ENCODE assay signal across 9 cellular contexts in genomic region chr1:23483327-23484252, GRCh38. TPM values are rescaled to one million over a fixed set of nuclear protein-coding genes. Genes with fewer than 3 reads are reported as not detected.
A peak's percentile ranks its signal among the peaks of the same experiment; 100 is the strongest.
DNase-seq lines count a peak whose midpoint lies in the region; ATAC-seq, FAIRE-seq and TF ChIP-seq lines count a peak whose summit lies in the region.
"Had no signal": no experiment of that assay in that cellular context is flagged by ENCODE, and none has a peak within 500 bp of the region (broad histone marks: within the 10 kb centered on the region; RNA-seq: fewer than 3 reads in every experiment).

ASAP3 (minus strand) TSS chr1:23484179; CDS start chr1:23484133, 46 bp downstream.

- H3K27ac ChIP-seq in gastrocnemius medialis: peak within 1 kb of the TSS; percentile 88 to 97 (median 93)

- H3K4me1 ChIP-seq in iPS-15b (ENCODE audit: control insufficient read depth, insufficient read depth, low read length): peaks cover 3% of the 10 kb centered on the region
- H3K4me1 ChIP-seq in gastrocnemius medialis: peaks cover 42 to 45% of the 10 kb centered on the region in 2 donors

- in situ Hi-C loops in astrocyte of the spinal cord (cut with HindIII; ENCODE audit: low sequenced_read_pairs): no loop called here
- in situ Hi-C loops in gastrocnemius medialis (cut with MboI; ENCODE audit: low sequenced_read_pairs in 4 of 4): no loop called here

- peak in 1 of 2 donors; percentile 1 for ATAC-seq in gastrocnemius medialis

- no peaks in the 10 kb centered on the region for H3K36me3 ChIP-seq in iPS-15b (ENCODE audit: control insufficient read depth, insufficient read depth, low read length)
- H3K36me3 ChIP-seq in gastrocnemius medialis: no peaks in the 10 kb centered on the region

- peak within 1 kb of the TSS; percentile 78 for H3K4me3 ChIP-seq in astrocyte of the spinal cord (ENCODE audit: low read depth, low read length)
- H3K4me3 ChIP-seq in iPS-15b (ENCODE audit: low read depth, low read length): peak within 1 kb of the TSS; percentile 82
- H3K4me3 ChIP-seq in gastrocnemius medialis: peak within 1 kb of the TSS; percentile 80 to 89 (median 83)

- H3K27me3 ChIP-seq in iPS-15b (ENCODE audit: control insufficient read depth, insufficient read depth, low read length) (peaks cover 38% of the 10 kb centered on the region), gastrocnemius medialis (no peaks in the 10 kb centered on the region)

- TF ChIP-seq CTCF in astrocyte of the spinal cord (IDR thresholded peaks at IDR 0.05; ENCODE audit: low read depth, low read length): peak; percentile 15
- TF ChIP-seq CTCF in gastrocnemius medialis (IDR thresholded peaks at IDR 0.05 in 4 of 5, conservative IDR thresholded peaks at IDR 0.05 in 1 of 5): peak in 2 of 5 experiments; percentile 29 to 42

- H3K9me3 ChIP-seq in iPS-15b (ENCODE audit: control insufficient read depth, insufficient read depth, low read length): no peaks in the 10 kb centered on the region
- H3K9me3 ChIP-seq in gastrocnemius medialis: no peaks in the 10 kb centered on the region

- intact Hi-C loops in gastrocnemius medialis (cut with DNase I; ENCODE audit: low total_unique reads): loop anchor here (2.0 to 5.0 kb wide), 5 partner anchors 61 to 141 kb away; partner anchors contain the start of genes HNRNPR, ID3 and ZNF436

- H3K9ac ChIP-seq in iPS-15b (ENCODE audit: low read depth, low read length): peak within 1 kb of the TSS; percentile 47

- TF ChIP-seq POLR2A in gastrocnemius medialis (IDR thresholded peaks at IDR 0.05): peak; percentile 81 to 86
- TF ChIP-seq POLR2A in GM12892 (IDR thresholded peaks at IDR 0.05; ENCODE audit: low read depth, low read length): no peak

- FAIRE-seq in GM12892 (lab: Jason Lieb, UNC): no peak
- FAIRE-seq: A204.1 had no signal

- peak; percentile 62 for DNase-seq in DMS 273 (lab: John Stamatoyannopoulos, UW; ENCODE audit: unreplicated experiment)
- DNase-seq in DMS 273 treated with DMSO at 0.1 percent for 48 hours (lab: John Stamatoyannopoulos, UW): no peak
- peak; percentile 57 for DNase-seq in NCI-H2171 (lab: John Stamatoyannopoulos, UW)
- peak; percentile 46 for DNase-seq in astrocyte of the spinal cord (ENCODE audit: low read depth, low spot score)
- peak; percentile 32 to 50 for DNase-seq in gastrocnemius medialis
- DNase-seq in NCI-H128 (lab: John Stamatoyannopoulos, UW; ENCODE audit: unreplicated experiment): no peak
- DNase-seq in GM12892 (ENCODE audit: insufficient read length): no peak

RNA-seq across cellular contexts. Expression of gene ASAP3, which starts in this region (rescaled TPM):
- 100 to 1,000 TPM in 2 of 4 donors, 10 to 100 TPM in 2; 55.5 to 129 (median 93.2) TPM for total RNA-seq in gastrocnemius medialis
- polyA plus RNA-seq in GM12892 (2012; ENCODE audit: missing spikeins): 0.06 TPM

Comparison
In these comparisons a context has a peak if more than half of its experiments do, and no peak if none do; other contexts are left out.
1. DNase-seq: peak in DMS 273 (single experiment), NCI-H2171 (single experiment), astrocyte of the spinal cord (single experiment) and gastrocnemius medialis (2 of 2); none in DMS 273 treated with DMSO at 0.1 percent for 48 hours (single experiment), NCI-H128 (single experiment) and GM12892 (single experiment).
2. Peak in every context shown above with its lines, with median percentiles within 50 percentile points of each other: H3K4me3 ChIP-seq.